17 cellular contexts compared by ENCODE assay signal in the genomic region with DNA sequence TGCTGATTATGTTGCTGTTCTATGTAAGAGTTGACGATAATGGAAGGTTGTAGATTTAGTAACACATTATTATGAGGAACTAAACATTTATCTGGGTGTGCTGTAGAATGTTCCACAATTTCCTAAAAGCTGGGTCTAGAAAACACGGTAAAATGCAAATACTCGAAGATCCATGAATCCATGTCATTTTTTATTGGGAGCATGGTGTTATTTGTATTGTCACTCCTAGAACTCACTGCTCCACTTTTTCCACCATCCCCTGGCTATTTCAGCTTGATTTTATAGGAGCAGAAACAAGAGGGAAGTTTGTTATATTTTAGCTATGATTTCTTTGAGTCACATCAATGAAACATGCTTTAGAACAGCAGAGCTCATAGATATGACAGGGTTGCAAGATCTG.
DNase-seq lines count a peak whose midpoint lies in the region; FAIRE-seq and TF ChIP-seq lines count a peak whose summit lies in the region.
"Had no signal": no experiment of that assay in that cellular context is flagged by ENCODE, and none has a peak within 500 bp of the region (broad histone marks: within the 10 kb centered on the region; RNA-seq: fewer than 3 reads in every experiment).

No MANE protein-coding gene starts in this region.

- no peak overlapping the region for H3K23ac ChIP-seq in H1 (ENCODE audit: insufficient read length)

- H3K27me3 Mint-ChIP-seq in neural progenitor cell (ENCODE audit: insufficient read depth, low read depth), result peaks cover 4% of the 10 kb centered on the region

- H3K36me3 ChIP-seq in HUES48 (ENCODE audit: control insufficient read depth, insufficient read depth, low read length) (no peaks in the 10 kb centered on the region), H1 (ENCODE audit: control insufficient read depth in 2 of 4, insufficient read depth in 4 of 4, low read length in 3 of 4) (no peaks in the 10 kb centered on the region), neural progenitor cell (no peaks in the 10 kb centered on the region)
- H3K36me3 ChIP-seq: BLaER1 treated with 17β-estradiol and CSF1 and Interleukin-3, amounts not matched to agents 10 nM and 100 nM had no signal

- no peak overlapping the region for H3K27ac Mint-ChIP-seq in neural progenitor cell
- H3K27ac Mint-ChIP-seq: CD4-positive, CD25-positive, alpha-beta regulatory T cell had no signal

- no peaks in the 10 kb centered on the region for H3K79me1 ChIP-seq in H1 (ENCODE audit: low read depth, low read length)

- H3K9ac ChIP-seq in HUES48 (ENCODE audit: low read depth, low read length) (no peak overlapping the region), H1 (replicated peaks in 1 of 4; ENCODE audit: extremely low read depth in 1 of 4, low read depth in 3 of 4, low read length in 3 of 4) (no peak overlapping the region), neural progenitor cell (no peak overlapping the region)
- H3K9ac ChIP-seq: BLaER1 treated with 17β-estradiol and CSF1 and Interleukin-3, amounts not matched to agents 10 nM and 100 nM had no signal

- H3K27me3 ChIP-seq in HUES48 (ENCODE audit: control insufficient read depth, insufficient read depth, low read length) (no peaks in the 10 kb centered on the region), H1 (replicated peaks in 1 of 4; ENCODE audit: control insufficient read depth in 3 of 4, extremely low read depth in 1 of 4, insufficient read depth in 3 of 4, low read length in 3 of 4) (no peaks in the 10 kb centered on the region), neural progenitor cell (no peaks in the 10 kb centered on the region)
- H3K27me3 ChIP-seq: BLaER1 treated with 17β-estradiol and CSF1 and Interleukin-3, amounts not matched to agents 10 nM and 100 nM had no signal

- no peak overlapping the region for H2AK5ac ChIP-seq in H1 (ENCODE audit: low read depth, low read length)

- H3K18ac ChIP-seq in H1 (ENCODE audit: extremely low read depth, low read length), result no peak overlapping the region

- POLR2A ChIA-PET in H1 (lab: Charles Lee; ENCODE audit: partially characterized antibody), result interaction anchor here (0.7 to 1.2 kb wide), 3 partner anchors 12 to 232 kb away, joined by 3 to 4 read pairs (median 3); no protein-coding TSS in a partner anchor

- no peak overlapping the region for H3K4me3 Mint-ChIP-seq in neural progenitor cell
- H3K4me3 Mint-ChIP-seq: CD4-positive, CD25-positive, alpha-beta regulatory T cell had no signal

- H3K27ac ChIP-seq in HUES48 (ENCODE audit: low read depth, low read length) (peak overlapping the region; percentile 88), angular gyrus (ENCODE audit: low read depth, low read length) (peak overlapping the region; percentile 89), H1 (ENCODE audit: low read depth, low read length) (no peak overlapping the region), neural progenitor cell (peak overlapping the region; percentile 93)
- H3K27ac ChIP-seq: BLaER1 treated with 17β-estradiol and CSF1 and Interleukin-3, amounts not matched to agents 10 nM and 100 nM had no signal

- H2BK15ac ChIP-seq in H1 (ENCODE audit: low read length), result no peak overlapping the region

- no peak for TF ChIP-seq EP300 in H1 (IDR thresholded peaks at IDR 0.05; ENCODE audit: borderline replicate concordance in 1 of 2, low read depth in 2 of 2, low read length in 2 of 2)

- H2AFZ ChIP-seq in H1 (ENCODE audit: low read length) (no peak overlapping the region), neural progenitor cell (replicated peaks) (no peak overlapping the region)

- H4K8ac ChIP-seq in H1 (ENCODE audit: extremely low read depth, insufficient read depth, low read length), result no peak overlapping the region

- H2BK120ac ChIP-seq in H1 (replicated peaks; ENCODE audit: low read depth, low read length), result no peak overlapping the region

- H3K4me2 ChIP-seq in H1 (ENCODE audit: insufficient read depth in 1 of 2, low read depth in 2 of 2, low read length in 2 of 2) (no peak overlapping the region), neural progenitor cell (no peak overlapping the region)
- H3K4me2 ChIP-seq: BLaER1 treated with 17β-estradiol and CSF1 and Interleukin-3, amounts not matched to agents 10 nM and 100 nM had no signal

- H4K20me1 ChIP-seq in H1 (replicated peaks in 1 of 2; ENCODE audit: control insufficient read depth in 1 of 2, insufficient read depth in 2 of 2, low read length in 2 of 2) (no peaks in the 10 kb centered on the region), neural progenitor cell (ENCODE audit: low read depth) (no peaks in the 10 kb centered on the region)
- H4K20me1 ChIP-seq: BLaER1 treated with 17β-estradiol and CSF1 and Interleukin-3, amounts not matched to agents 10 nM and 100 nM had no signal

- no peak for DNase-seq in H1 (ENCODE audit: low read depth in 1 of 2, low spot score in 2 of 2)
- DNase-seq in neural progenitor cell (ENCODE audit: low spot score), result no peak
- no peak for DNase-seq in GM19239 (ENCODE audit: insufficient read length, low spot score)
- no peak for DNase-seq in MV-4-11 (lab: John Stamatoyannopoulos, UW)
- no peak for DNase-seq in occipital lobe (lab: John Stamatoyannopoulos, UW)
- no peak for DNase-seq in effector CD4-positive, alpha-beta T cell
- DNase-seq: 8988T; AML-193; CD4-positive, CD25-positive, alpha-beta regulatory T cell; DMS79 treated with DMSO at 0.1 percent for 48 hours; GDM1 had no signal

- H3K36me3 Mint-ChIP-seq in neural progenitor cell, result peaks cover 6% of the 10 kb centered on the region
- H3K36me3 Mint-ChIP-seq: CD4-positive, CD25-positive, alpha-beta regulatory T cell had no signal

- H3K9me3 Mint-ChIP-seq in neural progenitor cell, result peaks cover 21% of the 10 kb centered on the region

- H3K9me3 ChIP-seq in HUES48 (ENCODE audit: control insufficient read depth, insufficient read depth, low read length), result no peaks in the 10 kb centered on the region
- no peaks in the 10 kb centered on the region for H3K9me3 ChIP-seq in H1 (ENCODE audit: insufficient read depth in 2 of 2, low read depth in 1 of 2, low read length in 1 of 2)
- no peaks in the 10 kb centered on the region for H3K9me3 ChIP-seq in neural progenitor cell (ENCODE audit: low read depth)
- H3K9me3 ChIP-seq: BLaER1 treated with 17β-estradiol and CSF1 and Interleukin-3, amounts not matched to agents 10 nM and 100 nM had no signal

- TF ChIP-seq CTCF in H1 (IDR thresholded peaks at IDR 0.05; ENCODE audit: control extremely low read depth in 1 of 3, insufficient read depth in 1 of 3, low read depth in 1 of 3, low read length in 3 of 3), result no peak
- no peak for TF ChIP-seq CTCF in neural progenitor cell (IDR thresholded peaks at IDR 0.05)

- H3K4ac ChIP-seq in H1 (replicated peaks; ENCODE audit: insufficient read length, low read depth, low read length), result no peak overlapping the region

- H4K91ac ChIP-seq in H1 (replicated peaks; ENCODE audit: insufficient read length, low read length), result no peak overlapping the region

- no peak overlapping the region for H2BK12ac ChIP-seq in H1 (ENCODE audit: low read depth, low read length)

- no peak overlapping the region for H4K5ac ChIP-seq in H1 (ENCODE audit: insufficient read length, low read depth, low read length)

- CTCF ChIA-PET in H1 (lab: Charles Lee; ENCODE audit: partially characterized antibody), result interaction anchor here (0.7 to 1.4 kb wide), 6 partner anchors 11 to 354 kb away, joined by 3 to 5 read pairs (median 3); no protein-coding TSS in a partner anchor

- H3K23me2 ChIP-seq in H1 (ENCODE audit: low read depth, low read length), result no peaks in the 10 kb centered on the region

- no peak overlapping the region for H3K4me3 ChIP-seq in HUES48 (ENCODE audit: low read depth, low read length)
- no peak overlapping the region for H3K4me3 ChIP-seq in H1 (ENCODE audit: extremely low read depth in 1 of 4, insufficient read depth in 2 of 4, low read depth in 3 of 4, low read length in 4 of 4)
- no peak overlapping the region for H3K4me3 ChIP-seq in neural progenitor cell
- H3K4me3 ChIP-seq: BLaER1 treated with 17β-estradiol and CSF1 and Interleukin-3, amounts not matched to agents 10 nM and 100 nM had no signal

- no peak for TF ChIP-seq RAD21 in H1 (IDR thresholded peaks at IDR 0.05 in 1 of 2, conservative IDR thresholded peaks at IDR 0.05 in 1 of 2; ENCODE audit: low read depth in 2 of 2, low read length in 2 of 2)

- H3K79me2 ChIP-seq in H1 (ENCODE audit: control insufficient read depth in 1 of 2, insufficient read depth in 2 of 2, low read length in 2 of 2) (no peaks in the 10 kb centered on the region), neural progenitor cell (ENCODE audit: low read depth) (peaks cover 46% of the 10 kb centered on the region)

- peaks cover 76% of the 10 kb centered on the region for H3F3A ChIP-seq in neural progenitor cell (ENCODE audit: low read depth)

- TF ChIP-seq POLR2A in H1 (IDR thresholded peaks at IDR 0.05; ENCODE audit: control extremely low read depth in 1 of 2, low read depth in 2 of 2, low read length in 2 of 2), result no peak

- no peak overlapping the region for H3K14ac ChIP-seq in H1 (ENCODE audit: insufficient read length)

- H2BK5ac ChIP-seq in H1 (ENCODE audit: low read depth, low read length), result no peak overlapping the region

- H2BK20ac ChIP-seq in H1 (ENCODE audit: low read length), result no peak overlapping the region

- FAIRE-seq in H1 (lab: Jason Lieb, UNC), result no peak
- no peak for FAIRE-seq in GM19239 (lab: Jason Lieb, UNC)
- FAIRE-seq: GM12892, H54, HTR-8/SVneo had no signal

- 96% methylated on average over 3 of the region's 3 CpGs; no CpG with 5 or more reads in 1 of the 2 experiments for WGBS in H1 (ENCODE audit: extremely low coverage in 1 of 2, insufficient coverage in 1 of 2, insufficient read length in 1 of 2, insufficient replicate concordance in 2 of 2, low coverage in 1 of 2, low lambda C conversion rate in 2 of 2, missing lambda C conversion rate in 1 of 2), 2 experiments

- peaks cover 39% of the 10 kb centered on the region for H3K4me1 Mint-ChIP-seq in neural progenitor cell
- H3K4me1 Mint-ChIP-seq: CD4-positive, CD25-positive, alpha-beta regulatory T cell had no signal

- H3K4me1 ChIP-seq in HUES48 (ENCODE audit: control insufficient read depth, insufficient read depth, low read length) (peaks cover 58% of the 10 kb centered on the region), H1 (replicated peaks in 1 of 4; ENCODE audit: control insufficient read depth in 3 of 4, insufficient read depth in 4 of 4, low read length in 3 of 4) (peaks cover 6 to 26% (median 19%) of the 10 kb centered on the region in 4 experiments; a peak in 5 of 7 replicates), neural progenitor cell (peaks cover 56% of the 10 kb centered on the region)

- H3K56ac ChIP-seq in H1 (replicated peaks; ENCODE audit: insufficient read length, low read depth, low read length), result no peak overlapping the region

TF ChIP-seq in H1, 55 proteins besides CTCF, POLR2A, EP300 and RAD21 (continues in another document):
- TF ChIP-seq SP1 (IDR thresholded peaks at IDR 0.05; ENCODE audit: low read depth, low read length), result peak; percentile 75; the same call in 1 of the 2 replicates
- no peak for TF ChIP-seq EZH2 (IDR thresholded peaks at IDR 0.05; ENCODE audit: low read depth, low read length, severe bottlenecking)
- TF ChIP-seq POLR2AphosphoS5 (IDR thresholded peaks at IDR 0.05; ENCODE audit: low read depth, low read length), result no peak
- TF ChIP-seq CHD1 (IDR thresholded peaks at IDR 0.05; ENCODE audit: low read depth, low read length), result no peak
- TF ChIP-seq RBBP5 (IDR thresholded peaks at IDR 0.05; ENCODE audit: borderline replicate concordance, low read depth, low read length), result no peak
- TF ChIP-seq SAP30 (IDR thresholded peaks at IDR 0.05; ENCODE audit: insufficient read depth, insufficient replicate concordance, low read length), result no peak
